ENCODE assay signal across 20 cellular contexts in the genomic region with DNA sequence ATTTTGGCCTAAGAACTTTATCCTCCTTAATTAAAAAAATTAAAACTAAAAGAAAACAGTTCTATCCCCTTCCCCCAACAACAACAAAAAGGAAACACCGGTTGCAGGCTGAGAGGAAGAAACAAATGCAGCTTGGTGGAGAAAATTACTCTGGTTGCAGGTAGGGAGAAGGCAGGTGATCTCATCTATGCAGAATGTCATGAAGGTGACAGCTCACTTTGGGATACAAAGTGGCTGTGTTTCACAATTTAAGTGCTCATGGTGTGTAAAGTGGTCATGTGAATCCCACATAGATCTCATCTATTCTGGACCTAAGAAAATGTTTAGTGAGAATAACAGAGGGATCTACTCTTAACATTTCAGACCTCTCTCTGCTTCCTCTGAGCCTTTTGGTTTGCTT.
DNase-seq lines count a peak whose midpoint lies in the region; ATAC-seq, FAIRE-seq and TF ChIP-seq lines count a peak whose summit lies in the region.
"Had no signal": no experiment of that assay in that cellular context is flagged by ENCODE, and none has a peak within 500 bp of the region (broad histone marks: within the 10 kb centered on the region; RNA-seq: fewer than 3 reads in every experiment).

No MANE protein-coding gene starts in this region.

- in situ Hi-C loops in transverse colon (cut with MboI; ENCODE audit: low pct_ligation_motif_present in 1 of 4, low pct_unique_long_range_greater_than_20kb in 1 of 4, low sequenced_read_pairs in 3 of 4): no loop called here

- intact Hi-C loops in transverse colon (cut with DNase I; ENCODE audit: low total_unique reads): no loop called here

- H3K27ac Mint-ChIP-seq in stimulated activated naive CD8-positive, alpha-beta T cell treated with anti-CD3 and anti-CD28 coated beads, Interleukin-15, amount 100 ng/mL, for 72 hours: no peak overlapping the region
- H3K27ac Mint-ChIP-seq: CD14-positive monocyte had no signal

- no peak for TF ChIP-seq EP300 in transverse colon (IDR thresholded peaks at IDR 0.05; ENCODE audit: low read depth)

- H3K9me3 ChIP-seq in HUES6 (ENCODE audit: control insufficient read depth, insufficient read depth, low read depth, low read length) (no peaks in the 10 kb centered on the region; the same call in 1 of the 2 replicates), transverse colon (no peaks in the 10 kb centered on the region)
- H3K9me3 ChIP-seq: Peyer's patch, SK-N-SH had no signal

- H3K4me3 ChIP-seq in HUES6 (ENCODE audit: low read depth, low read length): no peak overlapping the region
- no peak overlapping the region for H3K4me3 ChIP-seq in bronchial epithelial cell (ENCODE audit: low read depth, low read length)
- no peak overlapping the region for H3K4me3 ChIP-seq in transverse colon
- H3K4me3 ChIP-seq: Peyer's patch had no signal

- H3K27ac ChIP-seq in HUES6 (ENCODE audit: low read depth, low read length) (0 out of 2 replicates have a peak overlapping the region, but pooled peaks have one; percentile 35), transverse colon (no peak overlapping the region)
- H3K27ac ChIP-seq: Peyer's patch had no signal

- TF ChIP-seq POLR2A in transverse colon (IDR thresholded peaks at IDR 0.05): no peak

- H3K4me3 Mint-ChIP-seq in stimulated activated naive CD8-positive, alpha-beta T cell treated with anti-CD3 and anti-CD28 coated beads, Interleukin-15, amount 100 ng/mL, for 72 hours: no peak overlapping the region
- H3K4me3 Mint-ChIP-seq: CD14-positive monocyte had no signal

- WGBS in transverse colon (ENCODE audit: low coverage in 1 of 2), 2 donors: 31 to 46% methylated on average over 1 of the region's 1 CpG

- no peaks in the 10 kb centered on the region for H3K27me3 Mint-ChIP-seq in stimulated activated naive CD8-positive, alpha-beta T cell treated with anti-CD3 and anti-CD28 coated beads, Interleukin-15, amount 100 ng/mL, for 72 hours

- no peak for FAIRE-seq in bronchial epithelial cell (lab: Jason Lieb, UNC)
- FAIRE-seq in urothelium cell line (lab: Jason Lieb, UNC): peak; percentile 27
- FAIRE-seq: GM12892 had no signal

- H3K4me1 Mint-ChIP-seq in stimulated activated naive CD8-positive, alpha-beta T cell treated with anti-CD3 and anti-CD28 coated beads, Interleukin-15, amount 100 ng/mL, for 72 hours: no peaks in the 10 kb centered on the region
- H3K4me1 Mint-ChIP-seq: CD14-positive monocyte had no signal

- H3K36me3 ChIP-seq in HUES6 (ENCODE audit: control insufficient read depth, insufficient read depth, low read length): no peaks in the 10 kb centered on the region
- H3K36me3 ChIP-seq in bronchial epithelial cell (ENCODE audit: control insufficient read depth, insufficient read depth, low read length): no peaks in the 10 kb centered on the region
- H3K36me3 ChIP-seq in transverse colon: no peaks in the 10 kb centered on the region
- H3K36me3 ChIP-seq: Peyer's patch had no signal

- DNase-seq in bronchial epithelial cell (ENCODE audit: low read depth) (peak; percentile 41), iPS DF 4.7 (ENCODE audit: extremely low read depth, low spot score) (peak; percentile 46), urothelium cell line (ENCODE audit: low spot score) (peak; percentile 35), transverse colon (no peak), globus pallidus (ENCODE audit: low spot score) (no peak)
- no peak for DNase-seq in stimulated activated naive CD8-positive, alpha-beta T cell treated with anti-CD3 and anti-CD28 coated beads, Interleukin-15, amount 100 ng/mL, for 72 hours
- DNase-seq: ACHN, AML-193, DMS 273 treated with DMSO at 0.1 percent for 48 hours, GF-D8, GOT3, NCI-H1436, NCI-H2029 treated with DMSO at 0.1 percent for 48 hours, NCI-H510A treated with DMSO at 0.1 percent for 48 hours, Peyer's patch, Right ventricle myocardium superior, SK-N-SH had no signal

- H3K27me3 ChIP-seq in HUES6 (ENCODE audit: control insufficient read depth, insufficient read depth, low read length): no peaks in the 10 kb centered on the region
- H3K27me3 ChIP-seq in bronchial epithelial cell (ENCODE audit: control insufficient read depth, insufficient read depth, low read length): no peaks in the 10 kb centered on the region
- no peaks in the 10 kb centered on the region for H3K27me3 ChIP-seq in transverse colon
- H3K27me3 ChIP-seq: Peyer's patch had no signal

- TF ChIP-seq CTCF in bronchial epithelial cell (IDR thresholded peaks at IDR 0.05; ENCODE audit: insufficient read depth, low read length, severe bottlenecking) (no peak), transverse colon (IDR thresholded peaks at IDR 0.05) (no peak)

- no peaks in the 10 kb centered on the region for H3K9me3 Mint-ChIP-seq in stimulated activated naive CD8-positive, alpha-beta T cell treated with anti-CD3 and anti-CD28 coated beads, Interleukin-15, amount 100 ng/mL, for 72 hours

- no peak overlapping the region for H3K9ac ChIP-seq in HUES6 (ENCODE audit: low read length)
- H3K9ac ChIP-seq: SK-N-SH had no signal

- no peak for ATAC-seq in stimulated activated naive CD8-positive, alpha-beta T cell treated with anti-CD3 and anti-CD28 coated beads, Interleukin-15, amount 100 ng/mL, for 72 hours

- H3K4me1 ChIP-seq in HUES6 (ENCODE audit: control insufficient read depth, insufficient read depth, low read length) (peaks cover 21% of the 10 kb centered on the region), transverse colon (no peaks in the 10 kb centered on the region)
- H3K4me1 ChIP-seq: Peyer's patch had no signal

Comparison
In these comparisons a context has a peak if more than half of its experiments do, and no peak if none do; other contexts are left out.
1. DNase-seq: peak in bronchial epithelial cell (single experiment), iPS DF 4.7 (single experiment) and urothelium cell line (single experiment); none in transverse colon (single experiment), stimulated activated naive CD8-positive, alpha-beta T cell treated with anti-CD3 and anti-CD28 coated beads, Interleukin-15, amount 100 ng/mL, for 72 hours (0 of 2) and globus pallidus (single experiment).